34 cellular contexts compared by ENCODE assay signal in the genomic region with DNA sequence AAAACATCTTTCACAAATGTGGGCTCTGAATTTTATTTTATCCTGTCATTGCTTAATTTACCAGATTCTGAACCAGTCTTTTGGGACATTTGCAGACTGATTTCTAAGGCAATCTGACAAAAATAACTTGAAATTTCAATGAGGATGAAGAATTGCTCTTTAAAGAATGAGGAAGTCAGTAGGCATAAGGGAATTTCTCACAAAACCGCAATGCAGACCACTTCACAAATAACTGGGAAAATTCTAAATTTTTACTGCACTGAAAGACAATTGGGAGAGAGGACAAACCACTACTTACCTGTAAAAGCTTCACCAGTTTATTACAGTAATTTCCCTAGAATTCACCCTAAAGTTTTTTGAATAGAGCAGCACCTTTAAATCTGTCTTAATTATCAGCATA.
"Had no signal": no experiment of that assay in that cellular context is flagged by ENCODE, and none has a peak within 500 bp of the region (broad histone marks: within the 10 kb centered on the region; RNA-seq: fewer than 3 reads in every experiment).

No MANE protein-coding gene starts in this region.

- DNase-seq: MG63, MM.1S, MV-4-11, NCI-H1048, NCI-H1092, NCI-H1092 treated with DMSO at 0.1 percent for 48 hours, NCI-H1105, NCI-H1105 treated with DMSO at 0.1 percent for 48 hours, NCI-H1417, NCI-H1417 treated with DMSO at 0.1 percent for 48 hours, NCI-H1436, NCI-H1436 treated with DMSO at 0.1 percent for 48 hours, NCI-H146, NCI-H1694, NCI-H1694 treated with DMSO at 0.1 percent for 48 hours, NCI-H187, NCI-H1930, NCI-H2029, NCI-H2029 treated with DMSO at 0.1 percent for 48 hours, NCI-H2081, NCI-H2081 treated with DMSO at 0.1 percent for 48 hours, NCI-H2107, NCI-H2171, NCI-H2171 treated with DMSO at 0.1 percent for 48 hours, NCI-H2227 treated with DMSO at 0.1 percent for 48 hours, NCI-H226, NCI-H345, NCI-H446, NCI-H446 treated with DMSO at 0.1 percent for 48 hours, NCI-H510A, NCI-H510A treated with DMSO at 0.1 percent for 48 hours, NCI-H524, NCI-H524 treated with DMSO at 0.1 percent for 48 hours, NCI-H526 had no signal

- H3K4me3 ChIP-seq: MG63 had no signal

- H3K36me3 ChIP-seq: MG63 had no signal

- H3K27me3 ChIP-seq: MG63 had no signal

- H3K9me3 ChIP-seq: MG63 had no signal
